Comparison of ENCODE assay signal across 1 cellular context in genomic region chr6:74491844-74492374, GRCh38.
TF ChIP-seq lines count a peak whose summit lies in the region.

No MANE protein-coding gene starts in this region.

TF ChIP-seq in GM12878, 131 proteins besides CTCF, POLR2A, EP300 and RAD21 (continued from another document):
- TF ChIP-seq IRF5 (IDR thresholded peaks at IDR 0.05; ENCODE audit: borderline replicate concordance), result no peak
- no peak for TF ChIP-seq FOXK2 (IDR thresholded peaks at IDR 0.05)
- no peak for TF ChIP-seq EZH2 (IDR thresholded peaks at IDR 0.05; ENCODE audit: borderline replicate concordance, control insufficient read depth, low read depth, low read length)
- no peak for TF ChIP-seq MEF2A (IDR thresholded peaks at IDR 0.05; ENCODE audit: insufficient read depth, low read depth, low read length)
- no peak for TF ChIP-seq HDAC6 (IDR thresholded peaks at IDR 0.05; ENCODE audit: unreplicated experiment)
- no peak for TF ChIP-seq CHD4 (IDR thresholded peaks at IDR 0.05)
